In the genomic region with DNA sequence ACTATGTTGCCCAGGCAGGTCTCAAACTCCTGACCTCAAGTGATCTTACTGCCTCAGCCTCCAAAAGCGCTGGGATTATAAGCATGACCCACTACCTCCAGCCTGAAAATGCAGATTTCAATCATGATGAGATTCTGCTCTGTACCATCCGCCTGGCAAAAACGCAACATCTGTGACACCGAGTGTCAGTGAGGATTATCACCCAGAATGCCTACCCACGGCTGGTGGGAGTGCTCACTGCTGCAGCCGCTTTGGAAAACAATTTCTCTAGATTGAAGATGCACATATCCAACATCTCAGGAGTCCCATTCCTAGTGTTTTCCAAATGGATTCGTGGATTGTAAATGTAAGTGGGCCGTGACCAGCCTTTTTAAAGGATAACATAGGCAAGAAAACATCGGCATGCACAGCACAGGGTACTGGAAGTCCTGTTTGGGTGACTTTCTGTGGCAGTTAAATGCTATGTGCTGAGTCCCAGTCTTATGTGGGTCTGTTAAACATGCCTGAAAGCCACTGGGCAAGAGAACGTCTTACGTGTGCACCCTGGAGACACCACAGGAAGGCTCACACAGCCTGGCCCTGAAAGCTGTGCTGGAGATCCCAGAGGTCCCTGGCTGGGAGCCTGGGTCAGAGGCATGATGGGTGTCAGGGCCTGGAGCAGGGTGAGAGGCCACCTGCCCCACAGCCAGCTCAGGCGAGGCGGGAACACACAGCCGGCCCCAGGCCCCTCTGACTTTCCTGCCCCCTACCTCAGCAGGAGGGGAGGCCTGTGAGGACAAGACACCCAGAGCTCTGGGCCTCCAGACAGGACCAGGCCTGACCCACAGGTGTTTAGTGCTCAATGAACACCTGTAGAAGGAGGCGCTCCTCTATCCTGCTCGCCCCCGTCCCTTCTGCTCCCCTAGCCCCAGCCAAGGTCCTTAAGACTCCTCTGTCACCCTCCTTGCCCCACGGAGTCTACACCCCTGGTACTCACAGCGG, we compare ENCODE assay signal across 24 cellular contexts. TPM values are rescaled to one million over a fixed set of nuclear protein-coding genes. Genes with fewer than 3 reads are reported as not detected.
DNase-seq lines count a peak whose midpoint lies in the region; ATAC-seq, FAIRE-seq and TF ChIP-seq lines count a peak whose summit lies in the region.
"Had no signal": no experiment of that assay in that cellular context is flagged by ENCODE, and none has a peak within 500 bp of the region (broad histone marks: within the 10 kb centered on the region; RNA-seq: fewer than 3 reads in every experiment).

No MANE protein-coding gene starts in this region.

- H4K91ac ChIP-seq in H1 (replicated peaks; ENCODE audit: insufficient read length, low read length), result no peak overlapping the region

- H3K79me2 ChIP-seq in H1 (ENCODE audit: control insufficient read depth in 1 of 2, insufficient read depth in 2 of 2, low read length in 2 of 2), result no peaks in the 10 kb centered on the region

- H3K27me3 Mint-ChIP-seq in activated CD8-positive, alpha-beta T cell treated with anti-CD3 and anti-CD28 coated beads, Interleukin-2, amount 10 ng/mL, durations not matched to agents 7 days and 5 days (ENCODE audit: low read depth), result peaks cover 10% of the 10 kb centered on the region

- H3K4me3 ChIP-seq in H1 (ENCODE audit: extremely low read depth in 1 of 4, insufficient read depth in 2 of 4, low read depth in 3 of 4, low read length in 4 of 4) (no peak overlapping the region), brain microvascular endothelial cell (ENCODE audit: low read depth, low read length) (no peak overlapping the region)
- H3K4me3 ChIP-seq: SK-N-MC had no signal

- no peak for FAIRE-seq in H1 (lab: Jason Lieb, UNC)
- FAIRE-seq: D721Med had no signal

- no peaks in the 10 kb centered on the region; a peak in 1 of 4 replicates for H3K9me3 ChIP-seq in H1 (ENCODE audit: insufficient read depth in 2 of 2, low read depth in 1 of 2, low read length in 1 of 2)

- no peak overlapping the region for H2BK20ac ChIP-seq in H1 (ENCODE audit: low read length)

- no peaks in the 10 kb centered on the region; a peak in 2 of 7 replicates for H3K4me1 ChIP-seq in H1 (replicated peaks in 1 of 4; ENCODE audit: control insufficient read depth in 3 of 4, insufficient read depth in 4 of 4, low read length in 3 of 4)

- 89% methylated on average over 19 of the region's 19 CpGs; no CpG with 5 or more reads in 1 of the 2 experiments for WGBS in H1 (ENCODE audit: extremely low coverage in 1 of 2, insufficient coverage in 1 of 2, insufficient read length in 1 of 2, insufficient replicate concordance in 2 of 2, low coverage in 1 of 2, low lambda C conversion rate in 2 of 2, missing lambda C conversion rate in 1 of 2), 2 experiments

- TF ChIP-seq CTCF in GM20000 (IDR thresholded peaks at IDR 0.05; ENCODE audit: extremely low read depth, missing control alignments) (no peak), H1 (IDR thresholded peaks at IDR 0.05; ENCODE audit: control extremely low read depth in 1 of 3, insufficient read depth in 1 of 3, low read depth in 1 of 3, low read length in 3 of 3) (no peak), omental fat pad (IDR thresholded peaks at IDR 0.05) (no peak), brain microvascular endothelial cell (IDR thresholded peaks at IDR 0.05; ENCODE audit: low read depth, low read length, missing control alignments) (no peak)

- no peaks in the 10 kb centered on the region for H4K20me1 ChIP-seq in H1 (replicated peaks in 1 of 2; ENCODE audit: control insufficient read depth in 1 of 2, insufficient read depth in 2 of 2, low read length in 2 of 2)

- H3K27me3 ChIP-seq in H1 (replicated peaks in 1 of 4; ENCODE audit: control insufficient read depth in 3 of 4, extremely low read depth in 1 of 4, insufficient read depth in 3 of 4, low read length in 3 of 4) (no peaks in the 10 kb centered on the region; a peak in 2 of 7 replicates), brain microvascular endothelial cell (replicated peaks) (peaks cover 6% of the 10 kb centered on the region)

- H3K79me1 ChIP-seq in H1 (ENCODE audit: low read depth, low read length), result no peaks in the 10 kb centered on the region

- no peak overlapping the region for H3K4ac ChIP-seq in H1 (replicated peaks; ENCODE audit: insufficient read length, low read depth, low read length)

- no peaks in the 10 kb centered on the region for H3K23me2 ChIP-seq in H1 (ENCODE audit: low read depth, low read length)

- no peak for TF ChIP-seq EP300 in H1 (IDR thresholded peaks at IDR 0.05; ENCODE audit: borderline replicate concordance in 1 of 2, low read depth in 2 of 2, low read length in 2 of 2)

- no peak overlapping the region for H2BK15ac ChIP-seq in H1 (ENCODE audit: low read length)

- no peaks in the 10 kb centered on the region for H3K4me1 Mint-ChIP-seq in activated CD8-positive, alpha-beta T cell treated with anti-CD3 and anti-CD28 coated beads, Interleukin-2, amount 10 ng/mL, durations not matched to agents 7 days and 5 days (ENCODE audit: low read depth)
- H3K4me1 Mint-ChIP-seq: activated CD4-positive, alpha-beta T cell treated with anti-CD3 and anti-CD28 coated beads, Interleukin-2, amount 10 ng/mL, durations not matched to agents 7 days and 5 days; stimulated activated naive CD8-positive, alpha-beta T cell treated with anti-CD3 and anti-CD28 coated beads, Interleukin-15, amount 100 ng/mL, for 72 hours had no signal

- TF ChIP-seq RAD21 in H1 (IDR thresholded peaks at IDR 0.05 in 1 of 2, conservative IDR thresholded peaks at IDR 0.05 in 1 of 2; ENCODE audit: low read depth in 2 of 2, low read length in 2 of 2), result no peak

- no peak overlapping the region for H3K14ac ChIP-seq in H1 (ENCODE audit: insufficient read length)

- H2BK12ac ChIP-seq in H1 (ENCODE audit: low read depth, low read length), result 0 out of 2 replicates have a peak overlapping the region, but pooled peaks have one; percentile 50

- H3K9me3 Mint-ChIP-seq in activated CD8-positive, alpha-beta T cell treated with anti-CD3 and anti-CD28 coated beads, Interleukin-2, amount 10 ng/mL, durations not matched to agents 7 days and 5 days (ENCODE audit: insufficient read depth), result no peaks in the 10 kb centered on the region
- H3K9me3 Mint-ChIP-seq: activated CD4-positive, alpha-beta T cell treated with anti-CD3 and anti-CD28 coated beads, Interleukin-2, amount 10 ng/mL, durations not matched to agents 7 days and 5 days; stimulated activated naive CD8-positive, alpha-beta T cell treated with anti-CD3 and anti-CD28 coated beads, Interleukin-15, amount 100 ng/mL, for 72 hours had no signal

- POLR2A ChIA-PET in H1 (lab: Charles Lee; ENCODE audit: partially characterized antibody), result no interaction called here
- POLR2A ChIA-PET in activated CD8-positive, alpha-beta T cell treated with anti-CD3 and anti-CD28 coated beads, Interleukin-2, amount 10 ng/mL, durations not matched to agents 7 days and 5 days (lab: Charles Lee), result no interaction called here

- no peak for TF ChIP-seq POLR2A in H1 (IDR thresholded peaks at IDR 0.05; ENCODE audit: control extremely low read depth in 1 of 2, low read depth in 2 of 2, low read length in 2 of 2)

- no peak overlapping the region for H3K4me2 ChIP-seq in H1 (ENCODE audit: insufficient read depth in 1 of 2, low read depth in 2 of 2, low read length in 2 of 2)

- no peaks in the 10 kb centered on the region for H3K36me3 Mint-ChIP-seq in activated CD8-positive, alpha-beta T cell treated with anti-CD3 and anti-CD28 coated beads, Interleukin-2, amount 10 ng/mL, durations not matched to agents 7 days and 5 days (ENCODE audit: low read depth)

- no peak overlapping the region for H3K23ac ChIP-seq in H1 (ENCODE audit: insufficient read length)

- H2BK120ac ChIP-seq in H1 (replicated peaks; ENCODE audit: low read depth, low read length), result no peak overlapping the region

- H2AK5ac ChIP-seq in H1 (ENCODE audit: low read depth, low read length), result no peak overlapping the region

- H3K36me3 ChIP-seq in H1 (ENCODE audit: control insufficient read depth in 2 of 4, insufficient read depth in 4 of 4, low read length in 3 of 4), result no peaks in the 10 kb centered on the region; a peak in 1 of 8 replicates
- no peaks in the 10 kb centered on the region for H3K36me3 ChIP-seq in brain microvascular endothelial cell (replicated peaks)

- no peak overlapping the region for H2AFZ ChIP-seq in H1 (ENCODE audit: low read length)

- H3K4me3 Mint-ChIP-seq in activated CD8-positive, alpha-beta T cell treated with anti-CD3 and anti-CD28 coated beads, Interleukin-2, amount 10 ng/mL, durations not matched to agents 7 days and 5 days, result no peak overlapping the region
- H3K4me3 Mint-ChIP-seq: activated CD4-positive, alpha-beta T cell treated with anti-CD3 and anti-CD28 coated beads, Interleukin-2, amount 10 ng/mL, durations not matched to agents 7 days and 5 days; stimulated activated naive CD8-positive, alpha-beta T cell treated with anti-CD3 and anti-CD28 coated beads, Interleukin-15, amount 100 ng/mL, for 72 hours; T-helper 17 cell had no signal

- H3K18ac ChIP-seq in H1 (ENCODE audit: extremely low read depth, low read length), result no peak overlapping the region

- ATAC-seq in omental fat pad (ENCODE audit: low FRiP score), result no peak
- no peak for ATAC-seq in activated CD8-positive, alpha-beta T cell treated with anti-CD3 and anti-CD28 coated beads, Interleukin-2, amount 10 ng/mL, durations not matched to agents 7 days and 5 days
- no peak for ATAC-seq in HG03571 (IDR thresholded peaks at IDR 0.05; ENCODE audit: unreplicated experiment)

- in situ Hi-C loops in brain microvascular endothelial cell (cut with HindIII; ENCODE audit: low pct_ligation_motif_present, low sequenced_read_pairs), result no loop called here

- no peak overlapping the region for H4K8ac ChIP-seq in H1 (ENCODE audit: extremely low read depth, insufficient read depth, low read length)

- H4K5ac ChIP-seq in H1 (ENCODE audit: insufficient read length, low read depth, low read length), result no peak overlapping the region

- H3K27ac Mint-ChIP-seq in activated CD8-positive, alpha-beta T cell treated with anti-CD3 and anti-CD28 coated beads, Interleukin-2, amount 10 ng/mL, durations not matched to agents 7 days and 5 days, result no peak overlapping the region
- H3K27ac Mint-ChIP-seq: activated CD4-positive, alpha-beta T cell treated with anti-CD3 and anti-CD28 coated beads, Interleukin-2, amount 10 ng/mL, durations not matched to agents 7 days and 5 days; T-helper 17 cell had no signal

- H3K9ac ChIP-seq in H1 (replicated peaks in 1 of 4; ENCODE audit: extremely low read depth in 1 of 4, low read depth in 3 of 4, low read length in 3 of 4), result no peak overlapping the region

- H3K27ac ChIP-seq in H1 (ENCODE audit: low read depth, low read length) (no peak overlapping the region), brain microvascular endothelial cell (no peak overlapping the region)
- H3K27ac ChIP-seq: C4-2B, SK-N-MC, VCaP had no signal

- H2BK5ac ChIP-seq in H1 (ENCODE audit: low read depth, low read length), result no peak overlapping the region

- DNase-seq in AG20443 (ENCODE audit: low spot score), result peak; percentile 7
- peak; percentile 18 for DNase-seq in GM20000 (ENCODE audit: low spot score)
- DNase-seq in H1 (ENCODE audit: low read depth in 1 of 2, low spot score in 2 of 2), result peak in 1 of 2 experiments; percentile 42
- peak; percentile 11 for DNase-seq in omental fat pad (ENCODE audit: low spot score)
- DNase-seq in activated CD8-positive, alpha-beta T cell treated with anti-CD3 and anti-CD28 coated beads, Interleukin-2, amount 10 ng/mL, durations not matched to agents 7 days and 5 days, result no peak
- DNase-seq in brain microvascular endothelial cell, result no peak
- no peak for DNase-seq in NCI-H774 (lab: John Stamatoyannopoulos, UW)
- DNase-seq: activated CD4-positive, alpha-beta T cell treated with anti-CD3 and anti-CD28 coated beads, Interleukin-2, amount 10 ng/mL, durations not matched to agents 7 days and 5 days; activated naive CD4-positive, alpha-beta T cell; amygdala; EL; GOT3; NCI-H2081 treated with DMSO at 0.1 percent for 48 hours; NCI-H446 treated with DMSO at 0.1 percent for 48 hours; T-helper 17 cell had no signal

- CTCF ChIA-PET in H1 (lab: Charles Lee; ENCODE audit: partially characterized antibody), result interaction anchor here (0.7 to 6.4 kb wide), 23 partner anchors 9 to 279 kb away, joined by 3 to 59 read pairs (median 4); partner anchors contain the start of gene TMIE
- CTCF ChIA-PET in activated CD8-positive, alpha-beta T cell treated with anti-CD3 and anti-CD28 coated beads, Interleukin-2, amount 10 ng/mL, durations not matched to agents 7 days and 5 days (lab: Charles Lee), result interaction anchor here (1.1 to 1.2 kb wide), 2 partner anchors 8 to 14 kb away, joined by 4 to 5 read pairs; no protein-coding TSS in a partner anchor

- H3K56ac ChIP-seq in H1 (replicated peaks; ENCODE audit: insufficient read length, low read depth, low read length), result no peak overlapping the region

RNA-seq across cellular contexts. Expression of gene PRSS50, which starts 0.9 kb away (rescaled TPM):
- 0.47 and 0.73 TPM in 2 replicates for total RNA-seq in H1 (2021; fragmentation: NEBNext Ultra II Directional; extraction: Animal tissue kit (Norgen Biotek cat#: 25700))
- 0.71 and 1.1 TPM in 2 replicates for polyA plus RNA-seq in H1 (2011; rRNA removed)
- 1.3 TPM for polyA plus RNA-seq in H1 (2011; cell fraction: cytosol; rRNA removed)
- 6.9 TPM for polyA plus RNA-seq in H1 (2011; cell fraction: nucleus; rRNA removed)
- polyA plus RNA-seq in H1 (2012, experiment 1 of 2), result 0.40 to 1.3 TPM (median 0.71 TPM) in 4 replicates
- polyA plus RNA-seq in H1 (2012, experiment 2 of 2), result 0.16 TPM
- polyA plus RNA-seq in H1 (2013, experiment 1 of 2), result 0.34 TPM
- 0.37 TPM for polyA plus RNA-seq in H1 (2013, experiment 2 of 2)
- polyA minus RNA-seq in H1 (2011; rRNA and poly(A)+ RNA removed), result 0.32 TPM in 1 of 2 replicates, not detected in the other
- polyA minus RNA-seq in H1 (2011; cell fraction: cytosol; rRNA and poly(A)+ RNA removed), result not detected
- 1.7 TPM for polyA minus RNA-seq in H1 (2011; cell fraction: nucleus; rRNA and poly(A)+ RNA removed)
- under 1 TPM in 1 of 4 donors, not detected in 3; 0.32 TPM for total RNA-seq in omental fat pad
- total RNA-seq in activated CD8-positive, alpha-beta T cell treated with anti-CD3 and anti-CD28 coated beads, Interleukin-2, amount 10 ng/mL, durations not matched to agents 7 days and 5 days, result not detected
- total RNA-seq: activated CD4-positive, alpha-beta T cell treated with anti-CD3 and anti-CD28 coated beads, Interleukin-2, amount 10 ng/mL, durations not matched to agents 7 days and 5 days; dermis microvascular lymphatic vessel endothelial cell; MCF 10A; RPMI7951; T-helper 17 cell had no signal

RNA-seq across cellular contexts. Expression of gene TMIE, which starts 15.6 kb away (rescaled TPM):
- total RNA-seq in H1 (2021; fragmentation: NEBNext Ultra II Directional; extraction: Animal tissue kit (Norgen Biotek cat#: 25700)), result 0.67 and 0.90 TPM in 2 replicates
- 0.45 and 0.64 TPM in 2 replicates for polyA plus RNA-seq in H1 (2011; rRNA removed)
- 1.0 TPM for polyA plus RNA-seq in H1 (2011; cell fraction: cytosol; rRNA removed)
- polyA plus RNA-seq in H1 (2011; cell fraction: nucleus; rRNA removed), result 0.87 TPM
- polyA plus RNA-seq in H1 (2012, experiment 1 of 2), result 0.28 to 1.0 TPM (median 0.62 TPM) in 4 replicates
- polyA plus RNA-seq in H1 (2012, experiment 2 of 2), result 0.56 TPM
- polyA plus RNA-seq in H1 (2013, experiment 1 of 2), result 0.22 TPM
- polyA plus RNA-seq in H1 (2013, experiment 2 of 2), result 0.35 TPM
- 0.49 and 0.88 TPM in 2 replicates for polyA minus RNA-seq in H1 (2011; rRNA and poly(A)+ RNA removed)
- polyA minus RNA-seq in H1 (2011; cell fraction: cytosol; rRNA and poly(A)+ RNA removed), result not detected
- polyA minus RNA-seq in H1 (2011; cell fraction: nucleus; rRNA and poly(A)+ RNA removed), result 1.3 TPM
- total RNA-seq in omental fat pad, result under 1 TPM in 1 of 4 donors, not detected in 3; 0.79 TPM
- under 1 TPM in 1 of 2 experiments, not detected in 1; 0.34 TPM for total RNA-seq in activated CD8-positive, alpha-beta T cell treated with anti-CD3 and anti-CD28 coated beads, Interleukin-2, amount 10 ng/mL, durations not matched to agents 7 days and 5 days
- total RNA-seq: RPMI7951 had no signal

RNA-seq across cellular contexts. Expression of gene ALS2CL, which starts 23.3 kb away (rescaled TPM):
- total RNA-seq in H1 (2021; fragmentation: NEBNext Ultra II Directional; extraction: Animal tissue kit (Norgen Biotek cat#: 25700)), result 4.3 and 4.8 TPM in 2 replicates
- 5.4 and 7.5 TPM in 2 replicates for polyA plus RNA-seq in H1 (2011; rRNA removed)
- polyA plus RNA-seq in H1 (2011; cell fraction: cytosol; rRNA removed), result 10.1 TPM
- polyA plus RNA-seq in H1 (2011; cell fraction: nucleus; rRNA removed), result 65.0 TPM
- polyA plus RNA-seq in H1 (2012, experiment 1 of 2), result 8.7 to 10.9 TPM (median 9.6 TPM) in 4 replicates
- 4.1 TPM for polyA plus RNA-seq in H1 (2012, experiment 2 of 2)
- polyA plus RNA-seq in H1 (2013, experiment 1 of 2), result 2.3 TPM
- 2.0 TPM for polyA plus RNA-seq in H1 (2013, experiment 2 of 2)
- 4.5 and 6.8 TPM in 2 replicates for polyA minus RNA-seq in H1 (2011; rRNA and poly(A)+ RNA removed)
- polyA minus RNA-seq in H1 (2011; cell fraction: cytosol; rRNA and poly(A)+ RNA removed), result 4.6 TPM
- polyA minus RNA-seq in H1 (2011; cell fraction: nucleus; rRNA and poly(A)+ RNA removed), result 13.9 TPM
- total RNA-seq in omental fat pad, result 10 to 100 TPM in 1 of 4 donors, 1 to 10 TPM in 3; 3.7 to 30.6 (median 6.7) TPM
- total RNA-seq in activated CD8-positive, alpha-beta T cell treated with anti-CD3 and anti-CD28 coated beads, Interleukin-2, amount 10 ng/mL, durations not matched to agents 7 days and 5 days, result 1 to 10 TPM; 1.3 to 1.4 TPM

Comparison
In these comparisons a context has a peak if more than half of its experiments do, and no peak if none do; other contexts are left out.
1. DNase-seq: peak in AG20443 (single experiment), GM20000 (single experiment) and omental fat pad (single experiment); none in activated CD8-positive, alpha-beta T cell treated with anti-CD3 and anti-CD28 coated beads, Interleukin-2, amount 10 ng/mL, durations not matched to agents 7 days and 5 days (single experiment), brain microvascular endothelial cell (single experiment) and NCI-H774 (single experiment).